ENCODE assay signal across 31 cellular contexts in genomic region chr5:127647361-127647958, GRCh38. TPM values are rescaled to one million over a fixed set of nuclear protein-coding genes. Genes with fewer than 3 reads are reported as not detected.
A peak's percentile ranks its signal among the peaks of the same experiment; 100 is the strongest.
DNase-seq lines count a peak whose midpoint lies in the region; ATAC-seq and TF ChIP-seq lines count a peak whose summit lies in the region.
"Had no signal": no experiment of that assay in that cellular context is flagged by ENCODE, and none has a peak within 500 bp of the region (broad histone marks: within the 10 kb centered on the region; RNA-seq: fewer than 3 reads in every experiment).

No MANE protein-coding gene starts in this region.

- no peak overlapping the region for H2BK5ac ChIP-seq in IMR-90 (ENCODE audit: low read depth, low read length, poor library complexity, severe bottlenecking)

- no peaks in the 10 kb centered on the region for H4K20me1 ChIP-seq in IMR-90 (ENCODE audit: insufficient read depth, low read length)

- dilution Hi-C loops in IMR-90 (cut with HindIII; ENCODE audit: low sequenced_read_pairs, unreplicated experiment) = no loop called here

- H3K27me3 Mint-ChIP-seq in T-helper 17 cell = peaks cover 48% of the 10 kb centered on the region
- H3K27me3 Mint-ChIP-seq: activated naive CD4-positive, alpha-beta T cell treated with anti-CD3 and anti-CD28 coated beads, Interleukin-2, amount 10 ng/mL, durations not matched to agents 7 days and 5 days; stimulated activated naive B cell treated with anti-CD40 and anti-IgM and Interleukin-4, amounts not matched to agents 10 μg/mL and 1 μg/mL and 100 μg/mL, for 72 hours had no signal

- H3K79me1 ChIP-seq in IMR-90 (ENCODE audit: low read depth in 1 of 2, low read length in 2 of 2) = no peaks in the 10 kb centered on the region

- H3K4me3 ChIP-seq in IMR-90 (ENCODE audit: insufficient read depth, low read depth, low read length) = no peak overlapping the region
- no peak overlapping the region for H3K4me3 ChIP-seq in gastroesophageal sphincter
- no peak overlapping the region for H3K4me3 ChIP-seq in sigmoid colon
- H3K4me3 ChIP-seq: colonic mucosa had no signal

- H4K8ac ChIP-seq in IMR-90 (ENCODE audit: low read depth in 2 of 2, low read length in 2 of 2) = no peak overlapping the region

- TF ChIP-seq POLR2A in IMR-90 (IDR thresholded peaks at IDR 0.05; ENCODE audit: low read depth, low read length) = no peak
- no peak for TF ChIP-seq POLR2A in gastroesophageal sphincter (IDR thresholded peaks at IDR 0.05)
- no peak for TF ChIP-seq POLR2A in sigmoid colon (IDR thresholded peaks at IDR 0.05)

- 60% methylated on average over 1 of the region's 8 CpGs; no CpG with 5 or more reads in 1 of the 2 experiments for WGBS in IMR-90 (ENCODE audit: extremely low coverage in 2 of 2, insufficient read length in 1 of 2), 2 experiments
- WGBS in gastroesophageal sphincter (ENCODE audit: low coverage in 1 of 2), 2 donors = 34 to 53% methylated on average over 6 to 7 of the region's 8 CpGs
- WGBS in sigmoid colon, 2 donors = 87 to 92% methylated on average over 8 of the region's 8 CpGs

- H4K91ac ChIP-seq in IMR-90 (ENCODE audit: insufficient read depth, low read depth, low read length) = no peak overlapping the region

- intact Hi-C loops in IMR-90 (cut with micrococcal nuclease) = no loop called here
- intact Hi-C loops in sigmoid colon (cut with DNase I) = no loop called here

- H3K27ac ChIP-seq in IMR-90 (ENCODE audit: insufficient read depth, low read length) (no peak overlapping the region), cingulate gyrus (ENCODE audit: low read depth, low read length) (peak overlapping the region; percentile 50), gastroesophageal sphincter (peak overlapping the region; percentile 66 to 81 (median 74)), sigmoid colon (peak overlapping the region; percentile 59 to 78 (median 72))
- H3K27ac ChIP-seq: colonic mucosa had no signal

- TF ChIP-seq EP300 in gastroesophageal sphincter (IDR thresholded peaks at IDR 0.05) (no peak), sigmoid colon (IDR thresholded peaks at IDR 0.05) (no peak)

- no peak overlapping the region for H3K56ac ChIP-seq in IMR-90 (ENCODE audit: extremely low read depth, insufficient read depth, low read length)

- peaks cover 6% of the 10 kb centered on the region for H3K27me3 ChIP-seq in IMR-90 (ENCODE audit: control insufficient read depth, insufficient read depth, low read length)
- H3K27me3 ChIP-seq in gastroesophageal sphincter = no peaks in the 10 kb centered on the region
- H3K27me3 ChIP-seq in sigmoid colon = no peaks in the 10 kb centered on the region
- H3K27me3 ChIP-seq: colonic mucosa had no signal

- H3K36me3 ChIP-seq in IMR-90 (ENCODE audit: control insufficient read depth, insufficient read depth, low read length) = no peaks in the 10 kb centered on the region
- H3K36me3 ChIP-seq in gastroesophageal sphincter = no peaks in the 10 kb centered on the region
- H3K36me3 ChIP-seq in sigmoid colon = no peaks in the 10 kb centered on the region
- H3K36me3 ChIP-seq: colonic mucosa had no signal

- H3K9me1 ChIP-seq in IMR-90 (ENCODE audit: insufficient read depth, low read length) = 0 out of 2 replicates have a peak, but pooled peaks cover 3% of the 10 kb centered on the region

- ATAC-seq in IMR-90 (ENCODE audit: low read depth) (peak; percentile 47), gastroesophageal sphincter (peak; percentile 54), T-helper 17 cell (no peak), GM18861 (IDR thresholded peaks at IDR 0.05; ENCODE audit: unreplicated experiment) (no peak)
- ATAC-seq: PC-3; sciatic nerve; stimulated activated naive B cell treated with anti-CD40 and anti-IgM and Interleukin-4, amounts not matched to agents 10 μg/mL and 1 μg/mL and 100 μg/mL, for 72 hours had no signal

- no peaks in the 10 kb centered on the region for H3K9me3 ChIP-seq in IMR-90 (ENCODE audit: control insufficient read depth, insufficient read depth, low read length)
- H3K9me3 ChIP-seq in gastroesophageal sphincter = no peaks in the 10 kb centered on the region
- no peaks in the 10 kb centered on the region for H3K9me3 ChIP-seq in sigmoid colon
- H3K9me3 ChIP-seq in T-helper 17 cell (ENCODE audit: control insufficient read depth, low read length, poor library complexity, severe bottlenecking) = no peaks in the 10 kb centered on the region
- H3K9me3 ChIP-seq: Caco-2, colonic mucosa had no signal

- in situ Hi-C loops in IMR-90 (cut with MboI; ENCODE audit: low sequenced_read_pairs) = no loop called here

- H3K4me3 Mint-ChIP-seq in T-helper 17 cell = no peak overlapping the region
- H3K4me3 Mint-ChIP-seq: activated naive CD4-positive, alpha-beta T cell treated with anti-CD3 and anti-CD28 coated beads, Interleukin-2, amount 10 ng/mL, durations not matched to agents 7 days and 5 days; activated T-helper 1 cell treated with anti-CD3 and anti-CD28 coated beads, Interleukin-12 subunit alpha, Interleukin-12 subunit beta, Interleukin-2, Interleukin-4 antibody, amounts not matched to agents 30 ng/mL and 10 ng/mL and 1 ng/mL, durations not matched to agents 14 hours and 24 hours and 36 hours; H9; stimulated activated naive B cell treated with anti-CD40 and anti-IgM and Interleukin-4, amounts not matched to agents 10 μg/mL and 1 μg/mL and 100 μg/mL, for 72 hours had no signal

- no peaks in the 10 kb centered on the region for H3K4me1 Mint-ChIP-seq in T-helper 17 cell
- H3K4me1 Mint-ChIP-seq: activated naive CD4-positive, alpha-beta T cell treated with anti-CD3 and anti-CD28 coated beads, Interleukin-2, amount 10 ng/mL, durations not matched to agents 7 days and 5 days; stimulated activated naive B cell treated with anti-CD40 and anti-IgM and Interleukin-4, amounts not matched to agents 10 μg/mL and 1 μg/mL and 100 μg/mL, for 72 hours had no signal

- BruUV-seq in IMR-90 (replicated peaks; lab: Mats Ljungman, UMichigan) = no TSS peak

- H3K4me1 ChIP-seq in IMR-90 (ENCODE audit: control insufficient read depth, insufficient read depth, low read length) (no peaks in the 10 kb centered on the region), gastroesophageal sphincter (peaks cover 0 to 78% (median 25%) of the 10 kb centered on the region in 3 donors), sigmoid colon (peaks cover 0 to 96% (median 66%) of the 10 kb centered on the region in 4 donors)

- CTCF ChIA-PET in IMR-90 (lab: Yijun Ruan, JAX) = no interaction called here

- no peak overlapping the region for H3K18ac ChIP-seq in IMR-90 (ENCODE audit: low read depth, low read length)

- H2AFZ ChIP-seq in IMR-90 (replicated peaks; ENCODE audit: low read length, poor library complexity) = no peak overlapping the region

- H4K5ac ChIP-seq in IMR-90 (ENCODE audit: low read depth, low read length) = no peak overlapping the region

- H3K14ac ChIP-seq in IMR-90 (replicated peaks; ENCODE audit: low read depth, low read length) = no peak overlapping the region

- TF ChIP-seq RAD21 in IMR-90 (IDR thresholded peaks at IDR 0.05; ENCODE audit: low read length) = no peak

- no peak overlapping the region for H3K4ac ChIP-seq in IMR-90 (ENCODE audit: low read depth, low read length)

- H2BK20ac ChIP-seq in IMR-90 (ENCODE audit: low read depth, low read length) = no peak overlapping the region

- DNase-seq in IMR-90 (no peak), sigmoid colon (peak; percentile 67), T-helper 17 cell (no peak), NCI-H82 treated with DMSO at 0.1 percent for 48 hours (lab: John Stamatoyannopoulos, UW; ENCODE audit: unreplicated experiment) (no peak)
- DNase-seq: activated CD4-positive, CD25-positive, alpha-beta regulatory T cell; activated naive CD4-positive, alpha-beta T cell treated with anti-CD3 and anti-CD28 coated beads, Interleukin-2, amount 10 ng/mL, durations not matched to agents 7 days and 5 days; amniotic stem cell; C1 segment of cervical spinal cord; Caco-2; colonic mucosa; DND-41; effector memory CD4-positive, alpha-beta T cell; H9; kidney glomerular epithelial cell; NCI-H1092 treated with DMSO at 0.1 percent for 48 hours; NCI-H187; NCI-H2171; NCI-H510A treated with DMSO at 0.1 percent for 48 hours; PC-3; posterior cingulate gyrus; SIG-M5; stimulated activated CD4-positive, alpha-beta T cell treated with anti-CD3 and anti-CD28 coated beads, Interleukin-15, amount 100 ng/mL, for 24 hours; stimulated activated naive B cell treated with anti-CD40 and anti-IgM and Interleukin-4, amounts not matched to agents 10 μg/mL and 1 μg/mL and 100 μg/mL, for 72 hours had no signal

- no peak overlapping the region; the same call in 2 of the 3 replicates for H2BK15ac ChIP-seq in IMR-90 (ENCODE audit: low read depth, low read length)

- no peak overlapping the region for H3K4me2 ChIP-seq in IMR-90 (ENCODE audit: low read depth, low read length)

- no peak overlapping the region for H2AK9ac ChIP-seq in IMR-90 (replicated peaks; ENCODE audit: low read depth, low read length, poor library complexity)

- TF ChIP-seq CTCF in IMR-90 (conservative IDR thresholded peaks at IDR 0.05; ENCODE audit: low read depth, low read length) (no peak), gastroesophageal sphincter (IDR thresholded peaks at IDR 0.05) (no peak), sigmoid colon (IDR thresholded peaks at IDR 0.05) (no peak)

- no peak overlapping the region for H3K9ac ChIP-seq in IMR-90 (ENCODE audit: low read depth, low read length)

- peaks cover 4% of the 10 kb centered on the region for H3K36me3 Mint-ChIP-seq in T-helper 17 cell (ENCODE audit: low read depth)
- H3K36me3 Mint-ChIP-seq: activated naive CD4-positive, alpha-beta T cell treated with anti-CD3 and anti-CD28 coated beads, Interleukin-2, amount 10 ng/mL, durations not matched to agents 7 days and 5 days; stimulated activated naive B cell treated with anti-CD40 and anti-IgM and Interleukin-4, amounts not matched to agents 10 μg/mL and 1 μg/mL and 100 μg/mL, for 72 hours had no signal

- no peak overlapping the region for H2AK5ac ChIP-seq in IMR-90 (ENCODE audit: low read depth, low read length)

- POLR2A ChIA-PET in IMR-90 (lab: Charles Lee; ENCODE audit: unreplicated experiment) = no interaction called here

- H3K23ac ChIP-seq in IMR-90 (ENCODE audit: low read depth, low read length) = no peak overlapping the region

- H2BK120ac ChIP-seq in IMR-90 (ENCODE audit: low read depth, low read length) = no peak overlapping the region

- no peak overlapping the region for H3K27ac Mint-ChIP-seq in T-helper 17 cell
- H3K27ac Mint-ChIP-seq: activated naive CD4-positive, alpha-beta T cell treated with anti-CD3 and anti-CD28 coated beads, Interleukin-2, amount 10 ng/mL, durations not matched to agents 7 days and 5 days; activated T-helper 1 cell treated with anti-CD3 and anti-CD28 coated beads, Interleukin-12 subunit alpha, Interleukin-12 subunit beta, Interleukin-2, Interleukin-4 antibody, amounts not matched to agents 30 ng/mL and 10 ng/mL and 1 ng/mL, durations not matched to agents 14 hours and 24 hours and 36 hours; H9; stimulated activated naive B cell treated with anti-CD40 and anti-IgM and Interleukin-4, amounts not matched to agents 10 μg/mL and 1 μg/mL and 100 μg/mL, for 72 hours had no signal

RNA-seq across cellular contexts. Expression of gene CTXN3, which starts 1.4 kb away (rescaled TPM):
- total RNA-seq in IMR-90 (2012; rRNA removed) (not detected in 2 replicates), gastroesophageal sphincter (under 1 TPM in 1 of 4 donors, not detected in 3; 0.58 TPM), sigmoid colon (not detected), T-helper 17 cell (not detected)
- polyA plus RNA-seq in IMR-90 (2012; rRNA removed) (not detected in 2 replicates), sigmoid colon (not detected)
- not detected in 2 replicates for polyA plus RNA-seq in IMR-90 (2012; cell fraction: cytosol; rRNA removed)
- not detected in 2 replicates for polyA plus RNA-seq in IMR-90 (2012; cell fraction: nucleus; rRNA removed; ENCODE audit: low replicate concordance)
- total RNA-seq: activated T-helper 1 cell treated with anti-CD3 and anti-CD28 coated beads, Interleukin-12 subunit alpha, Interleukin-12 subunit beta, Interleukin-2, Interleukin-4 antibody, amounts not matched to agents 30 ng/mL and 10 ng/mL and 1 ng/mL, durations not matched to agents 14 hours and 24 hours and 36 hours; bronchial epithelial cell; Caco-2; colonic mucosa; H9; lung microvascular endothelial cell; mucosa of gallbladder; PC-3; sciatic nerve had no signal

RNA-seq across cellular contexts. Expression of gene CCDC192, which starts 55.7 kb away (rescaled TPM):
- total RNA-seq in IMR-90 (2012; rRNA removed) (not detected in 2 replicates), gastroesophageal sphincter (1 to 10 TPM in 1 of 4 donors, under 1 TPM in 2, not detected in 1; 0.94 to 2.6 (median 0.94) TPM), sigmoid colon (under 1 TPM in 1 of 4 donors, not detected in 3; 0.36 TPM), T-helper 17 cell (under 1 TPM in 1 of 2 donors, not detected in 1; 0.45 TPM)
- polyA plus RNA-seq in IMR-90 (2012; rRNA removed) (not detected in 2 replicates), sigmoid colon (1 to 10 TPM in 1 of 3 donors, not detected in 2; 2.4 TPM)
- not detected in 2 replicates for polyA plus RNA-seq in IMR-90 (2012; cell fraction: cytosol; rRNA removed)
- polyA plus RNA-seq in IMR-90 (2012; cell fraction: nucleus; rRNA removed; ENCODE audit: low replicate concordance) = not detected in 2 replicates
- total RNA-seq: activated T-helper 1 cell treated with anti-CD3 and anti-CD28 coated beads, Interleukin-12 subunit alpha, Interleukin-12 subunit beta, Interleukin-2, Interleukin-4 antibody, amounts not matched to agents 30 ng/mL and 10 ng/mL and 1 ng/mL, durations not matched to agents 14 hours and 24 hours and 36 hours; bronchial epithelial cell; Caco-2; colonic mucosa; H9; lung microvascular endothelial cell; mucosa of gallbladder; PC-3 had no signal

Comparison
In these comparisons a context has a peak if more than half of its experiments do, and no peak if none do; other contexts are left out.
1. ATAC-seq: peak in IMR-90 (single experiment) and gastroesophageal sphincter (single experiment); none in T-helper 17 cell (single experiment) and GM18861 (single experiment).